ENCODE assay signal across 1 cellular context in the genomic region with DNA sequence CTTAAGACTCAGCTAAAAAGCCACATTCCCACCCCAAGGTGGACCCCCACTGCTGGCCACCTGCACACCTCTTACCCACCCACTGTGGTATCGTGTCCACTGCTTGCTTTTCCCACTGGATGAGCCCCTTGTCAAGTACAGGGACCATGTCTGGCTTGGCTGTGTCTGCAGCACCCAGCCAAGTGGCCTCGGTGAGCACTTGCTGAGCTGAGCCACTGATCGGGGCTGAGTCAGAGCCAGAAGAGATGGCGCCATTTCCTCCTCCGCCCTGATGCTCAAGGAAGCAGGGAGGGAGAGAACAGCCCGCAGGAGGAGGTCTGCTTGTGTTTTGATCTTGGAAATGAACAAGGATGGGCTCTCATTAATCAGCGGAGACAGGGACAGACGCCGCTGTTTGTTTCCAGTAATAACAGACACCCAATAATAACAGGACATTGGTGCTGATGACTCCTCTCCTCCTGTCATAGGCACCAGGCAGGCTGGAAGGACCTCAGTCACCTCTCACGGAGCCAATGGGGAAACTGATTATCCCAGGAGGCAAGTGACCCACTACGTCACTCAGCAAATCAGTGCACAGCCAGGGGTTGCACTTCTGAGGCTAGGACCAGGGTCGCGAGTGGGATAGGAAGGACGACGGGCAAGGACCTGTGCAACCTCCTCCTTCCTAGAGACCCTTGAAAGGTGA.
TF ChIP-seq lines count a peak whose summit lies in the region.

No MANE protein-coding gene starts in this region.

TF ChIP-seq in HepG2, 621 proteins besides CTCF, POLR2A, EP300 and RAD21 (continued from another document):
- TF ChIP-seq THRA (CRISPR knock-in tag; IDR thresholded peaks at IDR 0.05; ENCODE audit: borderline replicate concordance) (no peak), YY1 (IDR thresholded peaks at IDR 0.05; ENCODE audit: insufficient read depth, insufficient replicate concordance, low read depth, low read length) (no peak), ZBTB4 (CRISPR knock-in tag; IDR thresholded peaks at IDR 0.05; ENCODE audit: borderline replicate concordance) (no peak), POLR2AphosphoS2 (IDR thresholded peaks at IDR 0.05; ENCODE audit: low read depth, low read length) (no peak), ZNF264 (CRISPR knock-in tag; IDR thresholded peaks at IDR 0.05) (no peak), HES4 (CRISPR knock-in tag; IDR thresholded peaks at IDR 0.05; ENCODE audit: borderline replicate concordance) (no peak), ZNF7 (CRISPR knock-in tag; IDR thresholded peaks at IDR 0.05) (no peak), ZFP36L1 (CRISPR knock-in tag; IDR thresholded peaks at IDR 0.05) (no peak), ZBTB40 (IDR thresholded peaks at IDR 0.05) (no peak), ZBTB40 (CRISPR knock-in tag; IDR thresholded peaks at IDR 0.05) (no peak)
- TF ChIP-seq, protein P1, sequence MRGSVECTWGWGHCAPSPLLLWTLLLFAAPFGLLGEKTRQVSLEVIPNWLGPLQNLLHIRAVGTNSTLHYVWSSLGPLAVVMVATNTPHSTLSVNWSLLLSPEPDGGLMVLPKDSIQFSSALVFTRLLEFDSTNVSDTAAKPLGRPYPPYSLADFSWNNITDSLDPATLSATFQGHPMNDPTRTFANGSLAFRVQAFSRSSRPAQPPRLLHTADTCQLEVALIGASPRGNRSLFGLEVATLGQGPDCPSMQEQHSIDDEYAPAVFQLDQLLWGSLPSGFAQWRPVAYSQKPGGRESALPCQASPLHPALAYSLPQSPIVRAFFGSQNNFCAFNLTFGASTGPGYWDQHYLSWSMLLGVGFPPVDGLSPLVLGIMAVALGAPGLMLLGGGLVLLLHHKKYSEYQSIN (CRISPR knock-in tag; IDR thresholded peaks at IDR 0.05; ENCODE audit: borderline replicate concordance): no peak
